In the genomic region with DNA sequence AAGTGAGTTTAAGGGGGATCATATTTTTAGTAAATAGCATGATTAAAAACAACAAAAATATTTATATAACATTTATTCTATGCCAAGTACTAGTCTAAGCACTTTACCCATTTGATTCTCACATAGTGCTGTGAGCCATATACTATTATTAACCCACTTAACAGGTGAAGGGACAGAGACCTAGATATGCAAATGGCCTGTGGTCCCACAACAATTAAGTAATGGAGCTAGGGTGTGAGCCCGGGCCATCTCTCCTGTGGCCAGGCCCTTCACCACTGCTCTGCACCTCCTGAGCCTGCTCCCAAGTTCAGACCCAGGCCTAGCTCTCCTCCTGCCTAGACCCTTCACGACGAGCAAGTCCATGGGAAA, we compare ENCODE assay signal across 16 cellular contexts. TPM values are rescaled to one million over a fixed set of nuclear protein-coding genes. Genes with fewer than 3 reads are reported as not detected.
A peak's percentile ranks its signal among the peaks of the same experiment; 100 is the strongest.
DNase-seq lines count a peak whose midpoint lies in the region; ATAC-seq, FAIRE-seq and TF ChIP-seq lines count a peak whose summit lies in the region.
"Had no signal": no experiment of that assay in that cellular context is flagged by ENCODE, and none has a peak within 500 bp of the region (broad histone marks: within the 10 kb centered on the region; RNA-seq: fewer than 3 reads in every experiment).

No MANE protein-coding gene starts in this region.

- no peak for TF ChIP-seq RAD21 in H1 (IDR thresholded peaks at IDR 0.05 in 1 of 2, conservative IDR thresholded peaks at IDR 0.05 in 1 of 2; ENCODE audit: low read depth in 2 of 2, low read length in 2 of 2)

- no peak overlapping the region for H2BK120ac ChIP-seq in H1 (replicated peaks; ENCODE audit: low read depth, low read length)

- TF ChIP-seq EP300 in H1 (IDR thresholded peaks at IDR 0.05; ENCODE audit: borderline replicate concordance in 1 of 2, low read depth in 2 of 2, low read length in 2 of 2), result no peak

- H3K4me2 ChIP-seq in BLaER1, result peak overlapping the region; percentile 93
- H3K4me2 ChIP-seq in H1 (ENCODE audit: insufficient read depth in 1 of 2, low read depth in 2 of 2, low read length in 2 of 2), result peak overlapping the region; percentile 1 to 58; a peak in 3 of 4 replicates

- H3K27ac ChIP-seq in BLaER1, result peak overlapping the region; percentile 94
- no peak overlapping the region for H3K27ac ChIP-seq in HEK293 (ENCODE audit: extremely low read depth, low read depth, low read length)
- no peak overlapping the region for H3K27ac ChIP-seq in H1 (ENCODE audit: low read depth, low read length)
- H3K27ac ChIP-seq in pancreas, result peak overlapping the region; percentile 70 to 79 (median 77)
- H3K27ac ChIP-seq: SJSA1 had no signal

- no peaks in the 10 kb centered on the region for H3K27me3 ChIP-seq in BLaER1
- no peaks in the 10 kb centered on the region; a peak in 1 of 7 replicates for H3K27me3 ChIP-seq in H1 (replicated peaks in 1 of 4; ENCODE audit: control insufficient read depth in 3 of 4, extremely low read depth in 1 of 4, insufficient read depth in 3 of 4, low read length in 3 of 4)
- H3K27me3 ChIP-seq in pancreas, result no peaks in the 10 kb centered on the region

- POLR2A ChIA-PET in HEK293 (lab: Yijun Ruan, JAX), result interaction anchor here (1.6 kb wide), 1 partner anchor 111 kb away, joined by 3 read pairs; no protein-coding TSS in a partner anchor
- POLR2A ChIA-PET in H1 (lab: Charles Lee; ENCODE audit: partially characterized antibody), result interaction anchor here (1.1 to 4.3 kb wide), 2 partner anchors 7 to 27 kb away, joined by 3 to 13 read pairs; a partner anchor contains a TSS

- no peaks in the 10 kb centered on the region for H3K79me2 ChIP-seq in H1 (ENCODE audit: control insufficient read depth in 1 of 2, insufficient read depth in 2 of 2, low read length in 2 of 2)

- no peaks in the 10 kb centered on the region for H3K36me3 ChIP-seq in BLaER1
- H3K36me3 ChIP-seq in HEK293 (ENCODE audit: control insufficient read depth in 2 of 2, insufficient read depth in 1 of 2, low read length in 2 of 2), result no peaks in the 10 kb centered on the region
- H3K36me3 ChIP-seq in H1 (ENCODE audit: control insufficient read depth in 2 of 4, insufficient read depth in 4 of 4, low read length in 3 of 4), result no peaks in the 10 kb centered on the region
- H3K36me3 ChIP-seq in pancreas, result no peaks in the 10 kb centered on the region
- H3K36me3 ChIP-seq: SJSA1 had no signal

- H4K5ac ChIP-seq in H1 (ENCODE audit: insufficient read length, low read depth, low read length), result no peak overlapping the region

- H2BK15ac ChIP-seq in H1 (ENCODE audit: low read length), result no peak overlapping the region

- H3K4me3 ChIP-seq in BLaER1, result no peak overlapping the region
- H3K4me3 ChIP-seq in HEK293 (ENCODE audit: low read depth, low read length), result no peak overlapping the region
- H3K4me3 ChIP-seq in H1 (ENCODE audit: extremely low read depth in 1 of 4, insufficient read depth in 2 of 4, low read depth in 3 of 4, low read length in 4 of 4), result peak overlapping the region in 1 of 4 experiments; percentile 35; a peak in 1 of 8 replicates
- peak overlapping the region in 2 of 4 donors; percentile 38 to 39 for H3K4me3 ChIP-seq in pancreas
- H3K4me3 ChIP-seq: SJSA1 had no signal

- H3K4me1 ChIP-seq in BLaER1 (peaks cover 83% of the 10 kb centered on the region), HEK293 (ENCODE audit: control insufficient read depth, insufficient read depth, low read length) (peaks cover 4% of the 10 kb centered on the region; the same call in 1 of the 2 replicates), H1 (replicated peaks in 1 of 4; ENCODE audit: control insufficient read depth in 3 of 4, insufficient read depth in 4 of 4, low read length in 3 of 4) (peaks cover 3 to 11% (median 9%) of the 10 kb centered on the region in 4 experiments), pancreas (peaks cover 22 to 29% (median 29%) of the 10 kb centered on the region in 3 donors)
- H3K4me1 ChIP-seq: SJSA1 had no signal

- H2AK5ac ChIP-seq in H1 (ENCODE audit: low read depth, low read length), result no peak overlapping the region

- no peak overlapping the region for H3K9ac ChIP-seq in BLaER1
- H3K9ac ChIP-seq in H1 (replicated peaks in 1 of 4; ENCODE audit: extremely low read depth in 1 of 4, low read depth in 3 of 4, low read length in 3 of 4), result no peak overlapping the region

- H2BK12ac ChIP-seq in H1 (ENCODE audit: low read depth, low read length), result no peak overlapping the region

- no peaks in the 10 kb centered on the region for H3K23me2 ChIP-seq in H1 (ENCODE audit: low read depth, low read length)

- H2AFZ ChIP-seq in H1 (ENCODE audit: low read length), result no peak overlapping the region

- H3K23ac ChIP-seq in H1 (ENCODE audit: insufficient read length), result no peak overlapping the region

- H2BK20ac ChIP-seq in H1 (ENCODE audit: low read length), result no peak overlapping the region

- ATAC-seq in pancreas, result no peak
- no peak for ATAC-seq in GM19035 (IDR thresholded peaks at IDR 0.05; ENCODE audit: unreplicated experiment)
- ATAC-seq in GM21723 (IDR thresholded peaks at IDR 0.05; ENCODE audit: unreplicated experiment), result no peak

- TF ChIP-seq CTCF in HEK293 (tag by site-specific recombination; IDR thresholded peaks at IDR 0.05) (no peak), H1 (IDR thresholded peaks at IDR 0.05; ENCODE audit: control extremely low read depth in 1 of 3, insufficient read depth in 1 of 3, low read depth in 1 of 3, low read length in 3 of 3) (no peak), pancreas (IDR thresholded peaks at IDR 0.05) (no peak)

- no peak overlapping the region for H3K4ac ChIP-seq in H1 (replicated peaks; ENCODE audit: insufficient read length, low read depth, low read length)

- no peak overlapping the region for H3K14ac ChIP-seq in H1 (ENCODE audit: insufficient read length)

- CTCF ChIA-PET in HEK293 (lab: Yijun Ruan, JAX) (interaction anchor here (0.6 to 1.5 kb wide), 7 partner anchors 10 to 99 kb away, joined by 3 to 4 read pairs (median 3); no protein-coding TSS in a partner anchor), H1 (lab: Charles Lee; ENCODE audit: partially characterized antibody) (interaction anchor here (1.2 to 16.3 kb wide), 6 partner anchors 10 to 154 kb away, joined by 3 to 343 read pairs (median 8); no protein-coding TSS in a partner anchor)

- no peak overlapping the region for H4K8ac ChIP-seq in H1 (ENCODE audit: extremely low read depth, insufficient read depth, low read length)

- H3K56ac ChIP-seq in H1 (replicated peaks; ENCODE audit: insufficient read length, low read depth, low read length), result no peak overlapping the region

- H3K79me1 ChIP-seq in H1 (ENCODE audit: low read depth, low read length), result no peaks in the 10 kb centered on the region

- no peak overlapping the region for H2BK5ac ChIP-seq in H1 (ENCODE audit: low read depth, low read length)

- no peak overlapping the region for H3K18ac ChIP-seq in H1 (ENCODE audit: extremely low read depth, low read length)

- DNase-seq in H1 (ENCODE audit: low read depth in 1 of 2, low spot score in 2 of 2) (no peak), pancreas (no peak), cerebellar cortex (ENCODE audit: low spot score) (no peak)
- DNase-seq: CD4-positive, CD25-positive, alpha-beta regulatory T cell; GF-D8; NCI-H1436; NCI-H524 treated with DMSO at 0.1 percent for 48 hours had no signal

- WGBS in H1 (ENCODE audit: extremely low coverage in 1 of 2, insufficient coverage in 1 of 2, insufficient read length in 1 of 2, insufficient replicate concordance in 2 of 2, low coverage in 1 of 2, low lambda C conversion rate in 2 of 2, missing lambda C conversion rate in 1 of 2), 2 experiments, result 63% methylated on average over 3 of the region's 3 CpGs; no CpG with 5 or more reads in 1 of the 2 experiments
- 20 to 29% methylated on average over 3 of the region's 3 CpGs for WGBS in pancreas, 2 donors

- H3K9me3 ChIP-seq in BLaER1 (no peaks in the 10 kb centered on the region), HEK293 (ENCODE audit: control insufficient read depth, insufficient read depth, low read depth, low read length) (no peaks in the 10 kb centered on the region), H1 (ENCODE audit: insufficient read depth in 2 of 2, low read depth in 1 of 2, low read length in 1 of 2) (no peaks in the 10 kb centered on the region), pancreas (no peaks in the 10 kb centered on the region)
- H3K9me3 ChIP-seq: SJSA1 had no signal

- intact Hi-C loops in pancreas (cut with DNase I), result no loop called here

- no peaks in the 10 kb centered on the region for H4K20me1 ChIP-seq in BLaER1
- no peaks in the 10 kb centered on the region for H4K20me1 ChIP-seq in H1 (replicated peaks in 1 of 2; ENCODE audit: control insufficient read depth in 1 of 2, insufficient read depth in 2 of 2, low read length in 2 of 2)

- TF ChIP-seq POLR2A in H1 (IDR thresholded peaks at IDR 0.05; ENCODE audit: control extremely low read depth in 1 of 2, low read depth in 2 of 2, low read length in 2 of 2), result no peak

- FAIRE-seq in H1 (lab: Jason Lieb, UNC), result no peak
- no peak for FAIRE-seq in pancreas (lab: Jason Lieb, UNC)
- FAIRE-seq: H54 had no signal

- no peak overlapping the region for H4K91ac ChIP-seq in H1 (replicated peaks; ENCODE audit: insufficient read length, low read length)

RNA-seq across cellular contexts. Expression of a gene that starts 0.5 kb away (rescaled TPM):
- 0.41 and 0.44 TPM in 2 replicates for total RNA-seq in H1 (2021; fragmentation: NEBNext Ultra II Directional; extraction: Animal tissue kit (Norgen Biotek cat#: 25700))
- polyA plus RNA-seq in H1 (2011; rRNA removed), result 0.29 and 0.31 TPM in 2 replicates
- 0.13 TPM for polyA plus RNA-seq in H1 (2011; cell fraction: cytosol; rRNA removed)
- polyA plus RNA-seq in H1 (2011; cell fraction: nucleus; rRNA removed), result 0.33 TPM
- polyA plus RNA-seq in H1 (2012, experiment 1 of 2), result 0.21 to 0.52 TPM (median 0.34 TPM) in 4 replicates
- polyA plus RNA-seq in H1 (2012, experiment 2 of 2), result 0.30 TPM
- polyA plus RNA-seq in H1 (2013, experiment 1 of 2), result 0.10 TPM
- polyA plus RNA-seq in H1 (2013, experiment 2 of 2), result 0.09 TPM
- polyA minus RNA-seq in H1 (2011; rRNA and poly(A)+ RNA removed), result not detected in 2 replicates
- not detected for polyA minus RNA-seq in H1 (2011; cell fraction: cytosol; rRNA and poly(A)+ RNA removed)
- polyA minus RNA-seq in H1 (2011; cell fraction: nucleus; rRNA and poly(A)+ RNA removed), result 0.40 TPM
- total RNA-seq in pancreas, result 1 to 10 TPM in 5 of 6 donors, under 1 TPM in 1; 0.61 to 1.6 (median 1.4) TPM
- under 1 TPM; 0.16 to 0.72 TPM for polyA plus RNA-seq in pancreas
- total RNA-seq: A673, HT-29, OCI-LY7, SJSA1 had no signal

RNA-seq across cellular contexts. Expression of a gene that starts 14.2 kb away (rescaled TPM):
- not detected in 2 replicates for total RNA-seq in H1 (2021; fragmentation: NEBNext Ultra II Directional; extraction: Animal tissue kit (Norgen Biotek cat#: 25700))
- polyA plus RNA-seq in H1 (2011; rRNA removed) (0.06 and 0.08 TPM in 2 replicates), pancreas (under 1 TPM in 1 of 2 donors, not detected in 1; under 0.01 TPM)
- 0.08 TPM for polyA plus RNA-seq in H1 (2011; cell fraction: cytosol; rRNA removed)
- polyA plus RNA-seq in H1 (2011; cell fraction: nucleus; rRNA removed), result 0.16 TPM
- 0.03 to 0.05 TPM (median 0.03 TPM) in 3 of 4 replicates, not detected in the other for polyA plus RNA-seq in H1 (2012, experiment 1 of 2)
- not detected for polyA plus RNA-seq in H1 (2012, experiment 2 of 2)
- polyA plus RNA-seq in H1 (2013, experiment 1 of 2), result 0.02 TPM
- polyA plus RNA-seq in H1 (2013, experiment 2 of 2), result 0.02 TPM
- 0.15 and 0.22 TPM in 2 replicates for polyA minus RNA-seq in H1 (2011; rRNA and poly(A)+ RNA removed)
- not detected for polyA minus RNA-seq in H1 (2011; cell fraction: cytosol; rRNA and poly(A)+ RNA removed)
- 0.20 TPM for polyA minus RNA-seq in H1 (2011; cell fraction: nucleus; rRNA and poly(A)+ RNA removed)
- not detected for total RNA-seq in pancreas
- total RNA-seq: A673; CD4-positive, CD25-positive, alpha-beta regulatory T cell; HT-29; OCI-LY7; SJSA1 had no signal
- polyA plus RNA-seq: CD4-positive, CD25-positive, alpha-beta regulatory T cell had no signal

RNA-seq across cellular contexts. Expression of a gene that starts 27.8 kb away (rescaled TPM):
- total RNA-seq in H1 (2021; fragmentation: NEBNext Ultra II Directional; extraction: Animal tissue kit (Norgen Biotek cat#: 25700)), result 79.9 and 83.2 TPM in 2 replicates
- polyA plus RNA-seq in H1 (2011; rRNA removed) (181 and 202 TPM in 2 replicates), pancreas (10 to 100 TPM; 52.2 to 87.7 TPM)
- 193 TPM for polyA plus RNA-seq in H1 (2011; cell fraction: cytosol; rRNA removed)
- 404 TPM for polyA plus RNA-seq in H1 (2011; cell fraction: nucleus; rRNA removed)
- 71.3 to 146 TPM (median 132 TPM) in 4 replicates for polyA plus RNA-seq in H1 (2012, experiment 1 of 2)
- polyA plus RNA-seq in H1 (2012, experiment 2 of 2), result 179 TPM
- polyA plus RNA-seq in H1 (2013, experiment 1 of 2), result 79.7 TPM
- polyA plus RNA-seq in H1 (2013, experiment 2 of 2), result 94.6 TPM
- 189 and 196 TPM in 2 replicates for polyA minus RNA-seq in H1 (2011; rRNA and poly(A)+ RNA removed)
- 42.0 TPM for polyA minus RNA-seq in H1 (2011; cell fraction: cytosol; rRNA and poly(A)+ RNA removed)
- 55.3 TPM for polyA minus RNA-seq in H1 (2011; cell fraction: nucleus; rRNA and poly(A)+ RNA removed)
- 10 to 100 TPM; 21.3 to 42.9 (median 34.9) TPM for total RNA-seq in pancreas

Comparison
In these comparisons a context has a peak if more than half of its experiments do, and no peak if none do; other contexts are left out.
1. H3K27ac ChIP-seq: peak in BLaER1 (single experiment) and pancreas (4 of 4); none in HEK293 (single experiment) and H1 (single experiment).